8 cellular contexts compared by ENCODE assay signal in genomic region chr1:235160965-235161684, GRCh38. TPM values are rescaled to one million over a fixed set of nuclear protein-coding genes. Genes with fewer than 3 reads are reported as not detected.
A peak's percentile ranks its signal among the peaks of the same experiment; 100 is the strongest.
DNase-seq lines count a peak whose midpoint lies in the region; ATAC-seq and TF ChIP-seq lines count a peak whose summit lies in the region.

Gene RBM34, minus strand, starts transcription at chr1:235161250. Its CDS starts 24 bp downstream, at chr1:235161226.

- no peaks in the 10 kb centered on the region for H3K4me1 ChIP-seq in H9 (ENCODE audit: insufficient read depth, low read length)

- no peak within 1 kb of the TSS for H2BK12ac ChIP-seq in H9 (ENCODE audit: insufficient read length, low read depth, low read length)

- H3K9me3 ChIP-seq in H9 (ENCODE audit: control insufficient read depth, low read depth, low read length) (no peaks in the 10 kb centered on the region), MG63 (0 out of 2 replicates have a peak, but pooled peaks cover 1% of the 10 kb centered on the region)

- H3K36me3 Mint-ChIP-seq in H9 (ENCODE audit: insufficient read depth in 1 of 3, low read depth in 3 of 3) (peaks cover 6 to 16% (median 9%) of the 10 kb centered on the region in 3 experiments; a peak in 5 of 7 replicates), nephron (ENCODE audit: low read depth) (peaks cover 13% of the 10 kb centered on the region)

- H3K18ac ChIP-seq in H9 (ENCODE audit: insufficient read length, low read depth, low read length), result peak within 1 kb of the TSS; percentile 72

- H3K23me2 ChIP-seq in H9 (ENCODE audit: insufficient read length, low read depth, low read length, poor library complexity, severe bottlenecking), result peaks cover 8% of the 10 kb centered on the region

- H3K79me1 ChIP-seq in H9 (ENCODE audit: insufficient read depth, low read depth, low read length, poor library complexity, severe bottlenecking), result no peaks in the 10 kb centered on the region

- H3K36me3 ChIP-seq in MG63, result peaks cover 50% of the 10 kb centered on the region

- WGBS in H9 (ENCODE audit: extremely low coverage, insufficient read length, low lambda C conversion rate), result no CpG with 5 or more reads among the region's 50 CpGs

- H3K4me1 Mint-ChIP-seq in H9 (peaks cover 6 to 13% of the 10 kb centered on the region in 2 experiments), nephron (peaks cover 21% of the 10 kb centered on the region)

- H2AK5ac ChIP-seq in H9 (ENCODE audit: insufficient read length, low read length), result no peak within 1 kb of the TSS

- no peak within 1 kb of the TSS for H3T11ph ChIP-seq in H9 (ENCODE audit: low read length)

- H4K91ac ChIP-seq in H9 (ENCODE audit: insufficient read length, low read depth, low read length), result no peak within 1 kb of the TSS

- ATAC-seq in stimulated activated naive CD8-positive, alpha-beta T cell treated with anti-CD3 and anti-CD28 coated beads, Interleukin-15, Interleukin-2, amounts not matched to agents 100 U/mL and 50 U/mL, for 24 hours, result peak; percentile 96

- H3K4me2 ChIP-seq in H9 (ENCODE audit: insufficient read depth, insufficient read length, low read length), result peak within 1 kb of the TSS; percentile 65

- peak within 1 kb of the TSS; percentile 91 for H2AFZ ChIP-seq in H9 (ENCODE audit: low read length)

- peak; percentile 90 for DNase-seq in G401 (ENCODE audit: low spot score)
- DNase-seq in H9, result peak; percentile 93
- peak; percentile 94 for DNase-seq in MG63
- DNase-seq in SHP77 treated with DMSO at 0.1 percent for 48 hours (lab: John Stamatoyannopoulos, UW), result peak; percentile 82
- DNase-seq in activated effector memory CD4-positive, alpha-beta T cell treated with Interleukin-2 at 50 U/mL for 16 hours, result peak; percentile 91
- peak; percentile 87 for DNase-seq in fibroblast of the aortic adventitia (ENCODE audit: low read depth)
- DNase-seq in stimulated activated naive CD8-positive, alpha-beta T cell treated with anti-CD3 and anti-CD28 coated beads, Interleukin-15, Interleukin-2, amounts not matched to agents 100 U/mL and 50 U/mL, for 24 hours, result peak; percentile 96

- TF ChIP-seq CTCF in H9 (conservative IDR thresholded peaks at IDR 0.05), result 0 out of 3 replicates have a peak, but pooled peaks have one; percentile 13
- TF ChIP-seq CTCF in fibroblast of the aortic adventitia (IDR thresholded peaks at IDR 0.05; ENCODE audit: insufficient read depth, low read length), result peak; percentile 39
- TF ChIP-seq CTCF in nephron (IDR thresholded peaks at IDR 0.05; ENCODE audit: unreplicated experiment in 3 of 3), result no peak

- peak within 1 kb of the TSS; percentile 96 for H3K9ac ChIP-seq in H9 (ENCODE audit: extremely low read depth, insufficient read length, low read length)

- H3K79me2 ChIP-seq in H9 (ENCODE audit: insufficient read depth, low read length), result no peaks in the 10 kb centered on the region; the same call in 1 of the 2 replicates

- H3K27me3 ChIP-seq in H9 (ENCODE audit: insufficient read depth, low read length), result no peaks in the 10 kb centered on the region
- no peaks in the 10 kb centered on the region for H3K27me3 ChIP-seq in MG63

- no peak within 1 kb of the TSS for H2BK5ac ChIP-seq in H9 (ENCODE audit: insufficient read length, low read length)

- peak within 1 kb of the TSS; percentile 57 for H3K27ac ChIP-seq in H9 (ENCODE audit: insufficient read length, low read depth, low read length)

- H3K27ac Mint-ChIP-seq in H9, result peak within 1 kb of the TSS; percentile 96 to 100 (median 99)
- peak within 1 kb of the TSS; percentile 94 to 99 (median 98) for H3K27ac Mint-ChIP-seq in nephron

- H2BK20ac ChIP-seq in H9 (ENCODE audit: low read depth, low read length, poor library complexity, severe bottlenecking), result no peak within 1 kb of the TSS

- H3K56ac ChIP-seq in H9 (ENCODE audit: insufficient read length, low read depth, low read length), result no peak within 1 kb of the TSS

- no peak within 1 kb of the TSS for H3K23ac ChIP-seq in H9 (ENCODE audit: insufficient read length, low read depth, low read length)

- no peak within 1 kb of the TSS for H2BK120ac ChIP-seq in H9 (ENCODE audit: low read depth, low read length, poor library complexity, severe bottlenecking)

- H3K9me3 Mint-ChIP-seq in H9 (no peaks in the 10 kb centered on the region), nephron (no peaks in the 10 kb centered on the region)

- no peak within 1 kb of the TSS for H3K4ac ChIP-seq in H9 (ENCODE audit: low read depth, low read length)

- peak within 1 kb of the TSS; percentile 85 for H3K14ac ChIP-seq in H9 (ENCODE audit: insufficient read depth, low read length)

- no peaks in the 10 kb centered on the region for H4K20me1 ChIP-seq in H9 (ENCODE audit: control insufficient read depth, insufficient read depth, insufficient read length)

- no peak within 1 kb of the TSS for H4K8ac ChIP-seq in H9 (replicated peaks; ENCODE audit: insufficient read length, low read depth, low read length)

- no peak within 1 kb of the TSS for H4K5ac ChIP-seq in H9 (ENCODE audit: insufficient read length, low read depth, low read length)

- H3K27me3 Mint-ChIP-seq in H9 (ENCODE audit: low read depth) (no peaks in the 10 kb centered on the region; the same call in none of the 2 replicates), nephron (ENCODE audit: low read depth) (no peaks in the 10 kb centered on the region)

- no peak within 1 kb of the TSS; the same call in 1 of the 2 replicates for H2BK15ac ChIP-seq in H9 (ENCODE audit: low read depth, low read length)

- H3K4me3 ChIP-seq in MG63, result peak within 1 kb of the TSS; percentile 87
- H3K4me3 ChIP-seq in fibroblast of the aortic adventitia (ENCODE audit: low read depth, low read length), result peak within 1 kb of the TSS; percentile 95

- in situ Hi-C loops in G401 (cut with HindIII; ENCODE audit: low sequenced_read_pairs), result no loop called here

- peak within 1 kb of the TSS; percentile 99 for H3K4me3 Mint-ChIP-seq in H9
- peak within 1 kb of the TSS; percentile 93 to 98 (median 98) for H3K4me3 Mint-ChIP-seq in nephron

RNA-seq across cellular contexts. Expression of gene RBM34, which starts in this region (rescaled TPM):
- 45.3 and 49.8 TPM in 2 replicates for total RNA-seq in G401 (2014; rRNA removed; shearing (Covaris generic))
- total RNA-seq in H9 (2021), result 121 and 136 TPM in 2 replicates
- 57.5 and 72.0 TPM in 2 replicates for total RNA-seq in MG63 (2014; rRNA removed; shearing (Covaris generic); ENCODE audit: low replicate concordance)
- 55.2 and 118 TPM in 2 replicates for total RNA-seq in fibroblast of the aortic adventitia (ENCODE audit: low replicate concordance)

Comparison
In these comparisons a context has a peak if more than half of its experiments do, and no peak if none do; other contexts are left out.
1. Peak in every context shown above with its lines: DNase-seq, ATAC-seq, H3K4me3 ChIP-seq and H3K27ac ChIP-seq.
2. CTCF ChIP-seq: peak in H9 (single experiment) and fibroblast of the aortic adventitia (single experiment); none in nephron (0 of 3).